ENCODE assay signal across 25 cellular contexts in the genomic region with DNA sequence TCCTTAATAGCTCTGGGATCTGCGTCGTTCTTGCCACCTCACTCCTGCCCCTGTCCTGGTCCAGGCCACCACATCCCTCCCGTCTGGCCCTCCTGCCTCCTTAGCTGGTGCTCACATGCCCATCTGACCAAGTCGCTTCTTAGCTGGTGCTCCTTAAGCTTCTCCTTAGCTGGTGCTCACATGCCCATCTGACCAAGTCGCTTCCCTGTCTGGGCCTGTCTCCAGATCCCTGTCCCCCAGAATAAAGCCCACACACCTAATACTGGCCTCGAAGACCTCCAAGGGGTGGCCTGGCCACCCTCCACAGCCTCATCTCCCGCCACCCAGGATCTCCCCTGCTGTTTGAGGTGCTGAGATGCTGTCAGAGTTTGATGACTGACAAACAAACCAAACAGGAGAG. TPM values are rescaled to one million over a fixed set of nuclear protein-coding genes. Genes with fewer than 3 reads are reported as not detected.
"Had no signal": no experiment of that assay in that cellular context is flagged by ENCODE, and none has a peak within 500 bp of the region (broad histone marks: within the 10 kb centered on the region; RNA-seq: fewer than 3 reads in every experiment).

No MANE protein-coding gene starts in this region.

- H3K9me3 ChIP-seq: ascending aorta, breast epithelium, colonic mucosa, esophagus squamous epithelium, gastroesophageal sphincter had no signal

- H3K27ac Mint-ChIP-seq: activated B cell treated with CpG ODN at 0.5 μM for 24 hours; activated CD8-positive, alpha-beta memory T cell treated with anti-CD3 and anti-CD28 coated beads, Interleukin-2, amount 10 ng/mL, durations not matched to agents 7 days and 5 days; activated CD8-positive, alpha-beta T cell treated with anti-CD3 and anti-CD28 coated beads, Interleukin-2, amount 10 ng/mL, durations not matched to agents 7 days and 5 days; activated naive CD4-positive, alpha-beta T cell treated with anti-CD3 and anti-CD28 coated beads, Interleukin-2, amount 10 ng/mL, durations not matched to agents 7 days and 5 days; activated naive CD4-positive, alpha-beta T cell treated with anti-CD3 and anti-CD28 coated beads, Interleukin-2, amount 50 U/mL, for 72 hours; activated naive CD8-positive, alpha-beta T cell treated with anti-CD3 and anti-CD28 coated beads, Interleukin-2, amount 10 ng/mL, durations not matched to agents 7 days and 5 days; activated T-helper 1 cell treated with anti-CD3 and anti-CD28 coated beads, Interleukin-12 subunit alpha, Interleukin-12 subunit beta, Interleukin-2, Interleukin-4 antibody, amounts not matched to agents 30 ng/mL and 10 ng/mL and 1 ng/mL, durations not matched to agents 14 hours and 24 hours and 36 hours; T-cell; T-helper 1 cell treated with Interleukin-12 subunit alpha and Interleukin-12 subunit beta and Interleukin-4 antibody, amounts not matched to agents 30 μg/mL and 1 μg/mL, for 36 hours; T-helper 2 cell treated with Interferon-gamma antibody and Interleukin-4, amounts not matched to agents 5 μg/mL and 100 μg/mL, for 36 hours had no signal

- DNase-seq: esophagus squamous epithelium had no signal

- H3K4me1 ChIP-seq: breast epithelium, colonic mucosa had no signal

- H3K36me3 Mint-ChIP-seq: activated CD8-positive, alpha-beta memory T cell treated with anti-CD3 and anti-CD28 coated beads, Interleukin-2, amount 10 ng/mL, durations not matched to agents 7 days and 5 days; activated naive CD4-positive, alpha-beta T cell treated with anti-CD3 and anti-CD28 coated beads, Interleukin-2, amount 10 ng/mL, durations not matched to agents 7 days and 5 days; activated naive CD4-positive, alpha-beta T cell treated with anti-CD3 and anti-CD28 coated beads, Interleukin-2, amount 50 U/mL, for 72 hours; activated naive CD8-positive, alpha-beta T cell treated with anti-CD3 and anti-CD28 coated beads, Interleukin-2, amount 10 ng/mL, durations not matched to agents 7 days and 5 days; brain; T-cell had no signal

- H3K36me3 ChIP-seq: ascending aorta, breast epithelium, cardiac muscle cell, colonic mucosa, esophagus squamous epithelium, gastroesophageal sphincter, WERI-Rb-1 had no signal

- H3K27ac ChIP-seq: ascending aorta, breast epithelium, cardiac muscle cell, colonic mucosa, epithelial cell of prostate, esophagus squamous epithelium, gastroesophageal sphincter, WERI-Rb-1 had no signal

- H3K9me3 Mint-ChIP-seq: activated B cell treated with CpG ODN at 0.5 μM for 24 hours; activated naive CD4-positive, alpha-beta T cell treated with anti-CD3 and anti-CD28 coated beads, Interleukin-2, amount 10 ng/mL, durations not matched to agents 7 days and 5 days; activated naive CD4-positive, alpha-beta T cell treated with anti-CD3 and anti-CD28 coated beads, Interleukin-2, amount 50 U/mL, for 72 hours; activated naive CD8-positive, alpha-beta T cell treated with anti-CD3 and anti-CD28 coated beads, Interleukin-2, amount 10 ng/mL, durations not matched to agents 7 days and 5 days; activated T-helper 1 cell treated with anti-CD3 and anti-CD28 coated beads, Interleukin-12 subunit alpha, Interleukin-12 subunit beta, Interleukin-2, Interleukin-4 antibody, amounts not matched to agents 30 ng/mL and 10 ng/mL and 1 ng/mL, durations not matched to agents 14 hours and 24 hours and 36 hours; T-cell; T-helper 1 cell treated with Interleukin-12 subunit alpha and Interleukin-12 subunit beta and Interleukin-4 antibody, amounts not matched to agents 30 μg/mL and 1 μg/mL, for 36 hours; T-helper 2 cell treated with Interferon-gamma antibody and Interleukin-4, amounts not matched to agents 5 μg/mL and 100 μg/mL, for 36 hours had no signal

- H3K4me3 ChIP-seq: ascending aorta, breast epithelium, cardiac muscle cell, colonic mucosa, esophagus squamous epithelium, gastroesophageal sphincter had no signal

- H3K27me3 ChIP-seq: ascending aorta had no signal

- H3K4me3 Mint-ChIP-seq: activated CD8-positive, alpha-beta memory T cell treated with anti-CD3 and anti-CD28 coated beads, Interleukin-2, amount 10 ng/mL, durations not matched to agents 7 days and 5 days; activated CD8-positive, alpha-beta T cell treated with anti-CD3 and anti-CD28 coated beads, Interleukin-2, amount 10 ng/mL, durations not matched to agents 7 days and 5 days; activated naive CD4-positive, alpha-beta T cell treated with anti-CD3 and anti-CD28 coated beads, Interleukin-2, amount 10 ng/mL, durations not matched to agents 7 days and 5 days; activated T-helper 1 cell treated with anti-CD3 and anti-CD28 coated beads, Interleukin-12 subunit alpha, Interleukin-12 subunit beta, Interleukin-2, Interleukin-4 antibody, amounts not matched to agents 30 ng/mL and 10 ng/mL and 1 ng/mL, durations not matched to agents 14 hours and 24 hours and 36 hours; T-helper 1 cell treated with Interleukin-12 subunit alpha and Interleukin-12 subunit beta and Interleukin-4 antibody, amounts not matched to agents 30 μg/mL and 1 μg/mL, for 36 hours had no signal

RNA-seq across cellular contexts. Expression of gene MORN5, which starts 35.2 kb away (rescaled TPM):
- total RNA-seq: activated B cell treated with CpG ODN at 0.5 μM for 24 hours; activated CD8-positive, alpha-beta memory T cell treated with anti-CD3 and anti-CD28 coated beads for 36 hours; activated CD8-positive, alpha-beta memory T cell treated with anti-CD3 and anti-CD28 coated beads, Interleukin-2, amount 10 ng/mL, durations not matched to agents 7 days and 5 days; activated CD8-positive, alpha-beta T cell treated with anti-CD3 and anti-CD28 coated beads, Interleukin-2, amount 10 ng/mL, durations not matched to agents 7 days and 5 days; activated naive CD8-positive, alpha-beta T cell treated with anti-CD3 and anti-CD28 coated beads, Interleukin-2, amount 10 ng/mL, durations not matched to agents 7 days and 5 days; activated T-helper 1 cell treated with anti-CD3 and anti-CD28 coated beads, Interleukin-12 subunit alpha, Interleukin-12 subunit beta, Interleukin-2, Interleukin-4 antibody, amounts not matched to agents 30 ng/mL and 10 ng/mL and 1 ng/mL, durations not matched to agents 14 hours and 24 hours and 36 hours; ascending aorta; breast epithelium; cardiac muscle cell; dermis microvascular lymphatic vessel endothelial cell; endothelial cell of umbilical vein; esophagus squamous epithelium; fibroblast of villous mesenchyme; glomerular endothelial cell; T-cell had no signal
- polyA plus RNA-seq: cardiac muscle cell, endothelial cell of umbilical vein, fibroblast of lung had no signal
